6 cellular contexts compared by ENCODE assay signal in genomic region chrX:48910926-48911406, GRCh38. TPM values are rescaled to one million over a fixed set of nuclear protein-coding genes. Genes with fewer than 3 reads are reported as not detected.
DNase-seq lines count a peak whose midpoint lies in the region; ATAC-seq and TF ChIP-seq lines count a peak whose summit lies in the region.

No MANE protein-coding gene starts in this region.

- H3K27ac Mint-ChIP-seq in naive thymus-derived CD8-positive, alpha-beta T cell = peak overlapping the region; percentile 88 to 98 (median 96)

- POLR2A ChIA-PET in naive thymus-derived CD8-positive, alpha-beta T cell (lab: Charles Lee) = interaction anchor here (1.0 to 7.1 kb wide), 11 partner anchors 8 to 263 kb away, joined by 3 to 91 read pairs (median 7); partner anchors contain the start of genes HDAC6, PQBP1 and TIMM17B

- H3K4me3 ChIP-seq in HL-60 (replicated peaks; ENCODE audit: insufficient read depth, low read length) (peak overlapping the region; percentile 81), astrocyte of the cerebellum (ENCODE audit: low read depth, low read length) (peak overlapping the region; percentile 59)

- TF ChIP-seq CTCF in HL-60 (IDR thresholded peaks at IDR 0.05; ENCODE audit: insufficient read depth, low read length) (no peak), astrocyte of the cerebellum (IDR thresholded peaks at IDR 0.05; ENCODE audit: low read depth, low read length, missing control alignments) (no peak)

- peaks cover 16 to 53% (median 46%) of the 10 kb centered on the region in 4 donors for H3K4me1 Mint-ChIP-seq in naive thymus-derived CD8-positive, alpha-beta T cell

- DNase-seq in HL-60 (ENCODE audit: low read depth in 1 of 2, low spot score in 1 of 2) (peak; percentile 32 to 52), astrocyte of the cerebellum (ENCODE audit: low read depth) (no peak), activated gamma-delta T cell (lab: John Stamatoyannopoulos, UW) (no peak)
- DNase-seq in naive thymus-derived CD8-positive, alpha-beta T cell = peak in 1 of 10 donors; percentile 66

- H3K9me3 Mint-ChIP-seq in naive thymus-derived CD8-positive, alpha-beta T cell = peaks cover 0 to 2% (median 0%) of the 10 kb centered on the region in 9 donors

- peaks cover 0 to 47% (median 0%) of the 10 kb centered on the region in 3 donors for H3K36me3 Mint-ChIP-seq in naive thymus-derived CD8-positive, alpha-beta T cell

- no peaks in the 10 kb centered on the region for H3K27me3 ChIP-seq in HL-60 (ENCODE audit: insufficient read depth, poor library complexity, severe bottlenecking)

- peak; percentile 5 to 15 for ATAC-seq in naive thymus-derived CD8-positive, alpha-beta T cell
- ATAC-seq in GM21423 (IDR thresholded peaks at IDR 0.05; ENCODE audit: unreplicated experiment) = no peak
- ATAC-seq in HG02970 (IDR thresholded peaks at IDR 0.05; ENCODE audit: low FRiP score, unreplicated experiment) = no peak

- peak overlapping the region; percentile 83 for H3K27ac ChIP-seq in HL-60 (replicated peaks)

- H3K27me3 Mint-ChIP-seq in naive thymus-derived CD8-positive, alpha-beta T cell = no peaks in the 10 kb centered on the region

- in situ Hi-C loops in astrocyte of the cerebellum (cut with HindIII; ENCODE audit: low sequenced_read_pairs) = no loop called here

- H3K4me3 Mint-ChIP-seq in naive thymus-derived CD8-positive, alpha-beta T cell = peak overlapping the region; percentile 89 to 97 (median 94)

RNA-seq across cellular contexts. Expression of gene SLC35A2, which starts 0.5 kb away (rescaled TPM):
- total RNA-seq in naive thymus-derived CD8-positive, alpha-beta T cell = 10 to 100 TPM; 11.4 to 12.7 TPM
- 1 to 10 TPM; 6.8 to 8.1 (median 7.3) TPM for polyA plus RNA-seq in naive thymus-derived CD8-positive, alpha-beta T cell

RNA-seq across cellular contexts. Expression of gene PIM2, which starts 7.9 kb away (rescaled TPM):
- 100 to 1,000 TPM; 126 to 132 TPM for total RNA-seq in naive thymus-derived CD8-positive, alpha-beta T cell
- 100 to 1,000 TPM; 170 to 331 (median 313) TPM for polyA plus RNA-seq in naive thymus-derived CD8-positive, alpha-beta T cell

RNA-seq across cellular contexts. Expression of gene PQBP1, which starts 13.2 kb away (rescaled TPM):
- 10 to 100 TPM; 66.4 to 68.8 TPM for total RNA-seq in naive thymus-derived CD8-positive, alpha-beta T cell
- 100 to 1,000 TPM in 1 of 3 donors, 10 to 100 TPM in 2; 92.7 to 114 (median 94.5) TPM for polyA plus RNA-seq in naive thymus-derived CD8-positive, alpha-beta T cell

RNA-seq across cellular contexts. Expression of gene TIMM17B, which starts 13.4 kb away (rescaled TPM):
- total RNA-seq in naive thymus-derived CD8-positive, alpha-beta T cell = 10 to 100 TPM; 41.2 to 44.8 TPM
- 10 to 100 TPM; 52.9 to 59.1 (median 55.5) TPM for polyA plus RNA-seq in naive thymus-derived CD8-positive, alpha-beta T cell

RNA-seq across cellular contexts. Expression of gene OTUD5, which starts 46.4 kb away (rescaled TPM):
- 10 to 100 TPM; 98.7 to 99.4 TPM for total RNA-seq in naive thymus-derived CD8-positive, alpha-beta T cell
- 10 to 100 TPM; 23.7 to 48.4 (median 24.3) TPM for polyA plus RNA-seq in naive thymus-derived CD8-positive, alpha-beta T cell

Comparison
In these comparisons a context has a peak if more than half of its experiments do, and no peak if none do; other contexts are left out.
1. DNase-seq: peak in HL-60 (2 of 2); none in astrocyte of the cerebellum (single experiment) and activated gamma-delta T cell (single experiment).
2. ATAC-seq: peak in naive thymus-derived CD8-positive, alpha-beta T cell (2 of 2); none in GM21423 (single experiment) and HG02970 (single experiment).